In genomic region chr1:26618561-26618960, GRCh38 we compare ENCODE assay signal across 10 cellular contexts.
DNase-seq lines count a peak whose midpoint lies in the region; ATAC-seq and TF ChIP-seq lines count a peak whose summit lies in the region.
"Had no signal": no experiment of that assay in that cellular context is flagged by ENCODE, and none has a peak within 500 bp of the region (broad histone marks: within the 10 kb centered on the region; RNA-seq: fewer than 3 reads in every experiment).

No MANE protein-coding gene starts in this region.

- peaks cover 15% of the 10 kb centered on the region for H3K4me1 ChIP-seq in PC-9 (replicated peaks; ENCODE audit: insufficient read depth)
- H3K4me1 ChIP-seq in iPS-18a (ENCODE audit: control insufficient read depth, low read depth, low read length): peaks cover 16% of the 10 kb centered on the region
- peaks cover 4 to 27% (median 19%) of the 10 kb centered on the region in 5 donors for H3K4me1 ChIP-seq in subcutaneous abdominal adipose tissue (ENCODE audit: control insufficient read depth in 5 of 5, insufficient read depth in 5 of 5, low read length in 5 of 5)

- no peaks in the 10 kb centered on the region for H3K9me2 ChIP-seq in PC-9 (ENCODE audit: insufficient read depth)

- TF ChIP-seq CTCF in PC-9 (conservative IDR thresholded peaks at IDR 0.05): no peak

- H3K36me3 Mint-ChIP-seq in activated CD4-positive, alpha-beta T cell treated with anti-CD3 and anti-CD28 coated beads for 36 hours (ENCODE audit: low read depth): no peaks in the 10 kb centered on the region

- peak overlapping the region; percentile 89 for H3K9ac ChIP-seq in iPS-18a (ENCODE audit: low read length)
- H3K9ac ChIP-seq in subcutaneous abdominal adipose tissue (ENCODE audit: low read length in 5 of 5): no peak overlapping the region

- no peak overlapping the region for H3K4me3 ChIP-seq in PC-9
- peak overlapping the region; percentile 86 for H3K4me3 ChIP-seq in iPS-18a (ENCODE audit: low read length)
- no peak overlapping the region for H3K4me3 ChIP-seq in subcutaneous abdominal adipose tissue (ENCODE audit: low read depth in 1 of 5, low read length in 5 of 5)

- no peaks in the 10 kb centered on the region for H3K36me3 ChIP-seq in PC-9 (ENCODE audit: low read depth)
- H3K36me3 ChIP-seq in iPS-18a (ENCODE audit: control insufficient read depth, low read depth, low read length): no peaks in the 10 kb centered on the region
- no peaks in the 10 kb centered on the region for H3K36me3 ChIP-seq in subcutaneous abdominal adipose tissue (ENCODE audit: control insufficient read depth in 5 of 5, insufficient read depth in 5 of 5, low read length in 5 of 5)
- H3K36me3 ChIP-seq: right atrium auricular region had no signal

- peaks cover 31% of the 10 kb centered on the region for H3K4me1 Mint-ChIP-seq in activated CD4-positive, alpha-beta T cell treated with anti-CD3 and anti-CD28 coated beads for 36 hours

- H3K27ac ChIP-seq in PC-9 (0 out of 2 replicates have a peak overlapping the region, but pooled peaks have one; percentile 23), iPS-18a (ENCODE audit: low read length) (no peak overlapping the region), subcutaneous abdominal adipose tissue (ENCODE audit: low read depth, low read length) (peak overlapping the region; percentile 44)

- ATAC-seq in GM21526 (IDR thresholded peaks at IDR 0.05; ENCODE audit: low FRiP score, unreplicated experiment) (no peak), HG03520 (IDR thresholded peaks at IDR 0.05; ENCODE audit: unreplicated experiment) (no peak)
- no peak for ATAC-seq in activated CD4-positive, alpha-beta T cell treated with anti-CD3 and anti-CD28 coated beads for 36 hours

- H3K4me3 Mint-ChIP-seq in activated CD4-positive, alpha-beta T cell treated with anti-CD3 and anti-CD28 coated beads for 36 hours: no peak overlapping the region

- H3K27ac Mint-ChIP-seq in activated CD4-positive, alpha-beta T cell treated with anti-CD3 and anti-CD28 coated beads for 36 hours: no peak overlapping the region

- CTCF ChIA-PET in PC-9 (lab: Charles Lee): no interaction called here
- CTCF ChIA-PET in activated CD4-positive, alpha-beta T cell treated with anti-CD3 and anti-CD28 coated beads for 36 hours (lab: Charles Lee): interaction anchor here (0.5 to 0.7 kb wide), 3 partner anchors 9 to 241 kb away, joined by 3 to 6 read pairs (median 3); no protein-coding TSS in a partner anchor

- intact Hi-C loops in PC-9 (cut with micrococcal nuclease; ENCODE audit: unreplicated experiment): no loop called here
- intact Hi-C loops in activated CD4-positive, alpha-beta T cell treated with anti-CD3 and anti-CD28 coated beads for 36 hours (cut with DNase I, micrococcal nuclease): no loop called here

- no TSS peak for BruUV-seq in PC-9 (replicated peaks; lab: Mats Ljungman, UMichigan)

- no peak overlapping the region for H2AFZ ChIP-seq in PC-9

- H3F3A ChIP-seq in PC-9 (ENCODE audit: insufficient read depth, low read depth): peaks cover 23% of the 10 kb centered on the region

- H3K27me3 ChIP-seq in PC-9 (ENCODE audit: insufficient read depth, low read depth) (no peaks in the 10 kb centered on the region), iPS-18a (ENCODE audit: control insufficient read depth, insufficient read depth, low read length) (no peaks in the 10 kb centered on the region), subcutaneous abdominal adipose tissue (ENCODE audit: control insufficient read depth in 5 of 5, insufficient read depth in 4 of 5, low read length in 5 of 5) (no peaks in the 10 kb centered on the region)
- H3K27me3 ChIP-seq: right atrium auricular region had no signal

- H3K27me3 Mint-ChIP-seq in activated CD4-positive, alpha-beta T cell treated with anti-CD3 and anti-CD28 coated beads for 36 hours: no peaks in the 10 kb centered on the region

- H3K79me2 ChIP-seq in PC-9 (ENCODE audit: low read depth): no peaks in the 10 kb centered on the region

- no peaks in the 10 kb centered on the region for H4K20me1 ChIP-seq in PC-9 (ENCODE audit: insufficient read depth)

- no peaks in the 10 kb centered on the region for H3K9me3 Mint-ChIP-seq in activated CD4-positive, alpha-beta T cell treated with anti-CD3 and anti-CD28 coated beads for 36 hours (ENCODE audit: low read depth)

- POLR2A ChIA-PET in PC-9 (lab: Charles Lee; ENCODE audit: unreplicated experiment): no interaction called here
- POLR2A ChIA-PET in activated CD4-positive, alpha-beta T cell treated with anti-CD3 and anti-CD28 coated beads for 36 hours (lab: Charles Lee): no interaction called here

- no peak overlapping the region for H3K4me2 ChIP-seq in PC-9

- DNase-seq in SIG-M5 treated with dmso at 0.1 percent for 504 hours (lab: John Stamatoyannopoulos, UW; ENCODE audit: unreplicated experiment) (peak; percentile 58), SIG-M5 (lab: John Stamatoyannopoulos, UW) (no peak), PC-9 (no peak)
- DNase-seq in activated CD4-positive, alpha-beta T cell treated with anti-CD3 and anti-CD28 coated beads for 36 hours: no peak
- DNase-seq: NCI-H774 had no signal

- H3K9me3 ChIP-seq in PC-9 (ENCODE audit: insufficient read depth, low read depth) (no peaks in the 10 kb centered on the region), iPS-18a (ENCODE audit: control insufficient read depth, low read depth, low read length) (no peaks in the 10 kb centered on the region), subcutaneous abdominal adipose tissue (ENCODE audit: control insufficient read depth in 5 of 5, low read length in 5 of 5) (no peaks in the 10 kb centered on the region)
- H3K9me3 ChIP-seq: right atrium auricular region had no signal
